In the genomic region with DNA sequence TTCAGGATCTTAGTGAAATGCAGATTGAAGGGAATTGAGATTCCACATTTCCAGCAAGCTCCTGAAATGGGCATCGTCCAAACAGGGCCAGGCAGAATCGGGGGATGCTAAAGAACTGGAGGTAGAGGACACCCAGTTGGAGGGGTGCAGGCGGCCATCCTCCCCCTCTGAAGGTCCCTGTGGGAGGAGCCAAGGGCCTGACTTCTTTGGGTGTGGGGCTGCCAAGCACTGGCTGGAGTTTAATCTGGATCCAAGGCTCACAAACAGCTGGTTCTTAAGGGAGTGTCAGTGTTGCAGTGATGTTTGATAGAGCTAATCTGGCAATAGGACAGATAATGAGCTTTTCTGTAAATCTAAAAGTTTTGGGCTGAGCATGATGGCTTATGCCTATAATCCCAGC, we compare ENCODE assay signal across 1 cellular context.
TF ChIP-seq lines count a peak whose summit lies in the region.

No MANE protein-coding gene starts in this region.

TF ChIP-seq in GM12878, 131 proteins besides CTCF, POLR2A, EP300 and RAD21 (continued from another document):
- TF ChIP-seq, protein P1, sequence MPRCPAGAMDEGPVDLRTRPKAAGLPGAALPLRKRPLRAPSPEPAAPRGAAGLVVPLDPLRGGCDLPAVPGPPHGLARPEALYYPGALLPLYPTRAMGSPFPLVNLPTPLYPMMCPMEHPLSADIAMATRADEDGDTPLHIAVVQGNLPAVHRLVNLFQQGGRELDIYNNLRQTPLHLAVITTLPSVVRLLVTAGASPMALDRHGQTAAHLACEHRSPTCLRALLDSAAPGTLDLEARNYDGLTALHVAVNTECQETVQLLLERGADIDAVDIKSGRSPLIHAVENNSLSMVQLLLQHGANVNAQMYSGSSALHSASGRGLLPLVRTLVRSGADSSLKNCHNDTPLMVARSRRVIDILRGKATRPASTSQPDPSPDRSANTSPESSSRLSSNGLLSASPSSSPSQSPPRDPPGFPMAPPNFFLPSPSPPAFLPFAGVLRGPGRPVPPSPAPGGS (IDR thresholded peaks at IDR 0.05; ENCODE audit: borderline replicate concordance, insufficient read depth, low read depth, low read length, poor library complexity, severe bottlenecking): no peak
- TF ChIP-seq BMI1 (IDR thresholded peaks at IDR 0.05; ENCODE audit: borderline replicate concordance) (no peak), EED (IDR thresholded peaks at IDR 0.05; ENCODE audit: low read depth) (no peak), SPI1 (IDR thresholded peaks at IDR 0.05; ENCODE audit: borderline replicate concordance, insufficient read depth, low read depth, low read length) (no peak), ESRRA (IDR thresholded peaks at IDR 0.05; ENCODE audit: low read length) (no peak), BRCA1 (IDR thresholded peaks at IDR 0.05; ENCODE audit: low read depth, low read length) (no peak), RBBP5 (conservative IDR thresholded peaks at IDR 0.05) (no peak), ZSCAN29 (IDR thresholded peaks at IDR 0.05) (no peak), SMARCA5 (IDR thresholded peaks at IDR 0.05) (no peak)
- TF ChIP-seq, protein P2, sequence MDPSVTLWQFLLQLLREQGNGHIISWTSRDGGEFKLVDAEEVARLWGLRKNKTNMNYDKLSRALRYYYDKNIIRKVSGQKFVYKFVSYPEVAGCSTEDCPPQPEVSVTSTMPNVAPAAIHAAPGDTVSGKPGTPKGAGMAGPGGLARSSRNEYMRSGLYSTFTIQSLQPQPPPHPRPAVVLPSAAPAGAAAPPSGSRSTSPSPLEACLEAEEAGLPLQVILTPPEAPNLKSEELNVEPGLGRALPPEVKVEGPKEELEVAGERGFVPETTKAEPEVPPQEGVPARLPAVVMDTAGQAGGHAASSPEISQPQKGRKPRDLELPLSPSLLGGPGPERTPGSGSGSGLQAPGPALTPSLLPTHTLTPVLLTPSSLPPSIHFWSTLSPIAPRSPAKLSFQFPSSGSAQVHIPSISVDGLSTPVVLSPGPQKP (IDR thresholded peaks at IDR 0.05; ENCODE audit: low read depth, low read length): no peak
- TF ChIP-seq, protein P3, sequence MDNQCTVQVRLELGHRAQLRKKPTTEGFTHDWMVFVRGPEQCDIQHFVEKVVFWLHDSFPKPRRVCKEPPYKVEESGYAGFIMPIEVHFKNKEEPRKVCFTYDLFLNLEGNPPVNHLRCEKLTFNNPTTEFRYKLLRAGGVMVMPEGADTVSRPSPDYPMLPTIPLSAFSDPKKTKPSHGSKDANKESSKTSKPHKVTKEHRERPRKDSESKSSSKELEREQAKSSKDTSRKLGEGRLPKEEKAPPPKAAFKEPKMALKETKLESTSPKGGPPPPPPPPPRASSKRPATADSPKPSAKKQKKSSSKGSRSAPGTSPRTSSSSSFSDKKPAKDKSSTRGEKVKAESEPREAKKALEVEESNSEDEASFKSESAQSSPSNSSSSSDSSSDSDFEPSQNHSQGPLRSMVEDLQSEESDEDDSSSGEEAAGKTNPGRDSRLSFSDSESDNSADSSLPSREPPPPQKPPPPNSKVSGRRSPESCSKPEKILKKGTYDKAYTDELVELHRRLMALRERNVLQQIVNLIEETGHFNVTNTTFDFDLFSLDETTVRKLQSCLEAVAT (IDR thresholded peaks at IDR 0.05): no peak
TF ChIP-seq in GM12878: peak in this region for 0.
